Comparison of ENCODE assay signal across 9 cellular contexts in the genomic region with DNA sequence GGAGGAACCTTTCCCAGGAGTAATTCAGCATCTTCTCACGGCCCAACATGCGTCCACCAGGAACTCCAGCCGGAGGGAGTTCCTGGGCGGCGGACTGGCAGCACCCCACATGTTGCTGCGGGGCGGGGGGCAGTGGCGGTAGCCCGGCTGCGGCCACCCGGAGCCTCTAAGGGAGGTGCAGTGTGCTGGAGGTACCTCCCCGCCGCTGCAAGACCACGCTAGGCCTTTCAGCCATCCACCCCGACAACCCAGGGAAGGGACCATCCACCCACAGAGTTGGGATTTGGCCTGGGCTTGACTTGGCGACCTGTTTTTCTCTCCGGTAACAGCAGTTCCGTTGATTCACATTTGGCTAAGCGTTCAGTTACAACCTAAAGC. TPM values are rescaled to one million over a fixed set of nuclear protein-coding genes. Genes with fewer than 3 reads are reported as not detected.
A peak's percentile ranks its signal among the peaks of the same experiment; 100 is the strongest.
DNase-seq lines count a peak whose midpoint lies in the region; ATAC-seq and TF ChIP-seq lines count a peak whose summit lies in the region.
"Had no signal": no experiment of that assay in that cellular context is flagged by ENCODE, and none has a peak within 500 bp of the region (broad histone marks: within the 10 kb centered on the region; RNA-seq: fewer than 3 reads in every experiment).

No MANE protein-coding gene starts in this region.

- CTCF ChIA-PET in CD8-positive, alpha-beta memory T cell (lab: Charles Lee) = no interaction called here

- H3K4me3 Mint-ChIP-seq in glutamatergic neuron (ENCODE audit: unreplicated experiment) = peak overlapping the region; percentile 90
- H3K4me3 Mint-ChIP-seq in CD8-positive, alpha-beta memory T cell = peak overlapping the region in 1 of 7 donors; percentile 42

- peaks cover 3% of the 10 kb centered on the region for H3K36me3 Mint-ChIP-seq in glutamatergic neuron (ENCODE audit: unreplicated experiment)
- H3K36me3 Mint-ChIP-seq in CD8-positive, alpha-beta memory T cell = no peaks in the 10 kb centered on the region

- ATAC-seq in RWPE2 (ENCODE audit: low read depth) (no peak; the same call in none of the 3 replicates), HG02588 (IDR thresholded peaks at IDR 0.05; ENCODE audit: unreplicated experiment) (no peak)

- H3K9me3 ChIP-seq in RWPE2 (ENCODE audit: severe bottlenecking) = no peaks in the 10 kb centered on the region
- no peaks in the 10 kb centered on the region for H3K9me3 ChIP-seq in CD8-positive, alpha-beta memory T cell (ENCODE audit: low read length)

- H3K9me3 Mint-ChIP-seq in glutamatergic neuron (ENCODE audit: unreplicated experiment) = peaks cover 3% of the 10 kb centered on the region
- peaks cover 0 to 6% (median 3%) of the 10 kb centered on the region in 5 donors for H3K9me3 Mint-ChIP-seq in CD8-positive, alpha-beta memory T cell

- H3K27me3 Mint-ChIP-seq in glutamatergic neuron (ENCODE audit: unreplicated experiment) = peaks cover 6% of the 10 kb centered on the region
- H3K27me3 Mint-ChIP-seq in CD8-positive, alpha-beta memory T cell = peaks cover 24 to 56% of the 10 kb centered on the region in 2 donors

- DNase-seq in GM12865 (ENCODE audit: low read depth) = no peak
- DNase-seq in RWPE2 (ENCODE audit: low spot score) = peak; percentile 41
- DNase-seq in glutamatergic neuron = peak; percentile 24
- DNase-seq in retinal pigment epithelial cell (ENCODE audit: low read depth) = no peak
- no peak for DNase-seq in activated T-cell treated with anti-CD3 and anti-CD28 coated beads, Interleukin-2, amount 50 U/mL, for 1 hour
- no peak for DNase-seq in CD8-positive, alpha-beta memory T cell
- no peak for DNase-seq in NCI-H446 treated with DMSO at 0.1 percent for 48 hours (lab: John Stamatoyannopoulos, UW)
- DNase-seq: activated T-cell treated with anti-CD3 and anti-CD28 coated beads, Interleukin-2, amount 50 U/mL, for 48 hours had no signal

- peak overlapping the region; percentile 56 for H3K27ac Mint-ChIP-seq in glutamatergic neuron (ENCODE audit: unreplicated experiment)
- H3K27ac Mint-ChIP-seq in CD8-positive, alpha-beta memory T cell = no peak overlapping the region

- no peak for TF ChIP-seq CTCF in GM12865 (IDR thresholded peaks at IDR 0.05; ENCODE audit: insufficient read depth, low read depth, low read length, missing control alignments)
- TF ChIP-seq CTCF in RWPE2 (IDR thresholded peaks at IDR 0.05; ENCODE audit: poor library complexity, severe bottlenecking) = no peak
- TF ChIP-seq CTCF in glutamatergic neuron (IDR thresholded peaks at IDR 0.05; ENCODE audit: partially characterized antibody, unreplicated experiment) = no peak
- TF ChIP-seq CTCF in retinal pigment epithelial cell (conservative IDR thresholded peaks at IDR 0.05; ENCODE audit: low read depth, low read length) = no peak

- H3K27me3 ChIP-seq in RWPE2 (ENCODE audit: insufficient read depth, poor library complexity, severe bottlenecking) = no peaks in the 10 kb centered on the region
- H3K27me3 ChIP-seq in CD8-positive, alpha-beta memory T cell (ENCODE audit: insufficient read depth, low read length, poor library complexity, severe bottlenecking) = peaks cover 9% of the 10 kb centered on the region

- H3K4me1 ChIP-seq in RWPE2 (ENCODE audit: insufficient read depth, poor library complexity, severe bottlenecking) = peaks cover 3% of the 10 kb centered on the region
- H3K4me1 ChIP-seq in CD8-positive, alpha-beta memory T cell (ENCODE audit: insufficient read depth, low read length) = no peaks in the 10 kb centered on the region

- H3K27ac ChIP-seq in RWPE2 (ENCODE audit: poor library complexity, severe bottlenecking) = peak overlapping the region; percentile 58
- H3K27ac ChIP-seq in CD8-positive, alpha-beta memory T cell (ENCODE audit: low read depth, low read length) = no peak overlapping the region

- H3K4me3 ChIP-seq in GM12865 (ENCODE audit: low read depth, low read length) (peak overlapping the region; percentile 60), RWPE2 (ENCODE audit: severe bottlenecking) (peak overlapping the region; percentile 91), retinal pigment epithelial cell (ENCODE audit: low read length) (peak overlapping the region; percentile 92)
- H3K4me3 ChIP-seq in CD8-positive, alpha-beta memory T cell (ENCODE audit: low read length) = no peak overlapping the region

- POLR2A ChIA-PET in CD8-positive, alpha-beta memory T cell (lab: Charles Lee) = no interaction called here

- no peaks in the 10 kb centered on the region for H3K36me3 ChIP-seq in RWPE2 (ENCODE audit: low read depth)
- no peaks in the 10 kb centered on the region for H3K36me3 ChIP-seq in CD8-positive, alpha-beta memory T cell (ENCODE audit: insufficient read depth, low read length)

- H3K4me1 Mint-ChIP-seq in glutamatergic neuron (ENCODE audit: low read depth, unreplicated experiment) = peaks cover 2% of the 10 kb centered on the region
- peaks cover 0 to 8% (median 4%) of the 10 kb centered on the region in 3 donors for H3K4me1 Mint-ChIP-seq in CD8-positive, alpha-beta memory T cell

RNA-seq across cellular contexts. Expression of a gene that starts 0.6 kb away (rescaled TPM):
- total RNA-seq in glutamatergic neuron (ENCODE audit: unreplicated experiment) = 1.5 TPM
- total RNA-seq in CD8-positive, alpha-beta memory T cell = not detected
- polyA plus RNA-seq in CD8-positive, alpha-beta memory T cell = not detected

Comparison
In these comparisons a context has a peak if more than half of its experiments do, and no peak if none do; other contexts are left out.
1. DNase-seq: peak in RWPE2 (single experiment) and glutamatergic neuron (single experiment); none in GM12865 (single experiment), retinal pigment epithelial cell (single experiment), activated T-cell treated with anti-CD3 and anti-CD28 coated beads, Interleukin-2, amount 50 U/mL, for 1 hour (single experiment), CD8-positive, alpha-beta memory T cell (0 of 5) and NCI-H446 treated with DMSO at 0.1 percent for 48 hours (single experiment).